Comparison of ENCODE assay signal across 7 cellular contexts in the genomic region with DNA sequence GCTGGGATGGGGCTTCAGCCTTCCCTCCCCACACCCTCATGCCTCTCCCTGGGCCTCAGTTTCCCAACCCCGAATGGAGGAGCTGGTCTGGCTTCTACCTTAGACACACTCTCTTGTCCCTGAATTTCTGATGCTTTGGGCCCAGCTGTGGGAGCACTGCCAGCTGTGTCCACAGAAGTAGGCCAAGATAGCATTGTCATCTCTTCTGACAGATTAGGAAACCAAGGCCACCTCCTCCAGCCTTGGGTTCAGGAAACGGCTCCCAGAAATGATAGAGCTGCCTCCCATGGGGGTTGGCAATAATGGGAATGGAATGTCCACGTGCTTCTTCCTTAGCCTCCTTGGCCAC. TPM values are rescaled to one million over a fixed set of nuclear protein-coding genes. Genes with fewer than 3 reads are reported as not detected.
DNase-seq lines count a peak whose midpoint lies in the region; ATAC-seq, FAIRE-seq and TF ChIP-seq lines count a peak whose summit lies in the region.

No MANE protein-coding gene starts in this region.

- no peak for FAIRE-seq in GM19239 (lab: Jason Lieb, UNC)

- no peak for TF ChIP-seq CTCF in HFF-Myc (IDR thresholded peaks at IDR 0.05; ENCODE audit: low read depth, low read length, missing control alignments)
- TF ChIP-seq CTCF in activated CD8-positive, alpha-beta T cell treated with anti-CD3 and anti-CD28 coated beads for 36 hours (IDR thresholded peaks at IDR 0.05): no peak

- no peaks in the 10 kb centered on the region for H3K27me3 ChIP-seq in iPS-15b (ENCODE audit: control insufficient read depth, insufficient read depth, low read length)

- H3K27ac Mint-ChIP-seq in activated CD8-positive, alpha-beta T cell treated with anti-CD3 and anti-CD28 coated beads for 36 hours: peak overlapping the region; percentile 94
- H3K27ac Mint-ChIP-seq in stimulated activated effector memory CD8-positive, alpha-beta T cell treated with anti-CD3 and anti-CD28 coated beads, Interleukin-12 subunit alpha, Interleukin-12 subunit beta, amount 100 ng/mL, for 72 hours: peak overlapping the region; percentile 93

- H3K9me3 ChIP-seq in iPS-15b (ENCODE audit: control insufficient read depth, insufficient read depth, low read length): no peaks in the 10 kb centered on the region

- peaks cover 4% of the 10 kb centered on the region for H3K4me1 ChIP-seq in iPS-15b (ENCODE audit: control insufficient read depth, insufficient read depth, low read length)

- CTCF ChIA-PET in activated CD8-positive, alpha-beta T cell treated with anti-CD3 and anti-CD28 coated beads for 36 hours (lab: Charles Lee): interaction anchor here (0.7 to 4.0 kb wide), 10 partner anchors 9 to 107 kb away, joined by 3 to 25 read pairs (median 4); a partner anchor contains a TSS

- POLR2A ChIA-PET in activated CD8-positive, alpha-beta T cell treated with anti-CD3 and anti-CD28 coated beads for 36 hours (lab: Charles Lee): interaction anchor here (1.0 to 13.2 kb wide), 11 partner anchors 9 to 106 kb away, joined by 3 to 155 read pairs (median 6); no protein-coding TSS in a partner anchor

- no peaks in the 10 kb centered on the region for H3K27me3 Mint-ChIP-seq in activated CD8-positive, alpha-beta T cell treated with anti-CD3 and anti-CD28 coated beads for 36 hours

- no peak overlapping the region for H3K9ac ChIP-seq in iPS-15b (ENCODE audit: low read depth, low read length)

- H3K36me3 ChIP-seq in iPS-15b (ENCODE audit: control insufficient read depth, insufficient read depth, low read length): peaks cover 38% of the 10 kb centered on the region

- intact Hi-C loops in activated CD8-positive, alpha-beta T cell treated with anti-CD3 and anti-CD28 coated beads for 36 hours (cut with micrococcal nuclease): loop anchor here (5.0 kb wide), 1 partner anchor 56 kb away; no protein-coding TSS in a partner anchor

- H3K4me3 ChIP-seq in HFF-Myc (replicated peaks; ENCODE audit: low read depth, low read length) (peak overlapping the region; percentile 91), iPS-15b (ENCODE audit: low read depth, low read length) (peak overlapping the region; percentile 74)

- H3K36me3 Mint-ChIP-seq in activated CD8-positive, alpha-beta T cell treated with anti-CD3 and anti-CD28 coated beads for 36 hours (ENCODE audit: low read depth): peaks cover 48% of the 10 kb centered on the region
- peaks cover 69% of the 10 kb centered on the region for H3K36me3 Mint-ChIP-seq in stimulated activated effector memory CD8-positive, alpha-beta T cell treated with anti-CD3 and anti-CD28 coated beads, Interleukin-12 subunit alpha, Interleukin-12 subunit beta, amount 100 ng/mL, for 72 hours

- no peaks in the 10 kb centered on the region for H3K9me3 Mint-ChIP-seq in activated CD8-positive, alpha-beta T cell treated with anti-CD3 and anti-CD28 coated beads for 36 hours
- H3K9me3 Mint-ChIP-seq in stimulated activated effector memory CD8-positive, alpha-beta T cell treated with anti-CD3 and anti-CD28 coated beads, Interleukin-12 subunit alpha, Interleukin-12 subunit beta, amount 100 ng/mL, for 72 hours: no peaks in the 10 kb centered on the region

- peak overlapping the region; percentile 86 for H3K4me3 Mint-ChIP-seq in activated CD8-positive, alpha-beta T cell treated with anti-CD3 and anti-CD28 coated beads for 36 hours
- peak overlapping the region; percentile 88 for H3K4me3 Mint-ChIP-seq in stimulated activated effector memory CD8-positive, alpha-beta T cell treated with anti-CD3 and anti-CD28 coated beads, Interleukin-12 subunit alpha, Interleukin-12 subunit beta, amount 100 ng/mL, for 72 hours

- H3K4me1 Mint-ChIP-seq in activated CD8-positive, alpha-beta T cell treated with anti-CD3 and anti-CD28 coated beads for 36 hours (ENCODE audit: low read depth): peaks cover 31% of the 10 kb centered on the region
- peaks cover 57% of the 10 kb centered on the region for H3K4me1 Mint-ChIP-seq in stimulated activated effector memory CD8-positive, alpha-beta T cell treated with anti-CD3 and anti-CD28 coated beads, Interleukin-12 subunit alpha, Interleukin-12 subunit beta, amount 100 ng/mL, for 72 hours

- ATAC-seq in activated CD8-positive, alpha-beta T cell treated with anti-CD3 and anti-CD28 coated beads for 36 hours: no peak
- no peak for ATAC-seq in stimulated activated effector memory CD8-positive, alpha-beta T cell treated with anti-CD3 and anti-CD28 coated beads, Interleukin-12 subunit alpha, Interleukin-12 subunit beta, amount 100 ng/mL, for 72 hours

- no peak for DNase-seq in HFF-Myc (ENCODE audit: extremely low read depth, low read depth)
- no peak for DNase-seq in activated CD8-positive, alpha-beta T cell treated with anti-CD3 and anti-CD28 coated beads for 36 hours
- no peak for DNase-seq in stimulated activated effector memory CD8-positive, alpha-beta T cell treated with anti-CD3 and anti-CD28 coated beads, Interleukin-12 subunit alpha, Interleukin-12 subunit beta, amount 100 ng/mL, for 72 hours (ENCODE audit: low spot score in 2 of 2)
- no peak for DNase-seq in GM19239 (ENCODE audit: insufficient read length, low spot score)
- DNase-seq in NCI-H510A (lab: John Stamatoyannopoulos, UW): no peak
- no peak for DNase-seq in cerebellar nuclear complex (lab: John Stamatoyannopoulos, UW)

RNA-seq across cellular contexts. Expression of a gene that starts 1.3 kb away (rescaled TPM):
- total RNA-seq in activated CD8-positive, alpha-beta T cell treated with anti-CD3 and anti-CD28 coated beads for 36 hours: 10 to 100 TPM; 81.5 to 88.6 TPM
